ENCODE assay signal across 22 cellular contexts in genomic region chr16:7976125-7976524, GRCh38.
DNase-seq lines count a peak whose midpoint lies in the region; ATAC-seq, FAIRE-seq and TF ChIP-seq lines count a peak whose summit lies in the region.
"Had no signal": no experiment of that assay in that cellular context is flagged by ENCODE, and none has a peak within 500 bp of the region (broad histone marks: within the 10 kb centered on the region; RNA-seq: fewer than 3 reads in every experiment).

No MANE protein-coding gene starts in this region.

- POLR2A ChIA-PET in HepG2 (lab: Yijun Ruan, JAX), result no interaction called here

- H3K9ac ChIP-seq in HepG2 (ENCODE audit: insufficient read depth, low read depth, low read length) (no peak overlapping the region), kidney (ENCODE audit: low read length in 2 of 2) (no peak overlapping the region)
- H3K9ac ChIP-seq: BLaER1 treated with 17β-estradiol and CSF1 and Interleukin-3, amounts not matched to agents 10 nM and 100 nM had no signal

- TF ChIP-seq EP300 in HepG2 (IDR thresholded peaks at IDR 0.05; ENCODE audit: low read depth in 2 of 2, low read length in 2 of 2) (no peak), HepG2 (CRISPR knock-in tag; IDR thresholded peaks at IDR 0.05; ENCODE audit: borderline replicate concordance) (no peak), suprapubic skin (IDR thresholded peaks at IDR 0.05) (no peak)

- H3K36me3 ChIP-seq in HepG2 (replicated peaks in 1 of 2; ENCODE audit: control insufficient read depth in 1 of 2, insufficient read depth in 2 of 2, low read length in 2 of 2), result no peaks in the 10 kb centered on the region
- H3K36me3 ChIP-seq in right lobe of liver, result no peaks in the 10 kb centered on the region
- H3K36me3 ChIP-seq in kidney (ENCODE audit: control insufficient read depth in 1 of 2, insufficient read depth in 2 of 2, low read length in 2 of 2), result no peaks in the 10 kb centered on the region
- no peaks in the 10 kb centered on the region for H3K36me3 ChIP-seq in suprapubic skin
- H3K36me3 ChIP-seq: BLaER1 treated with 17β-estradiol and CSF1 and Interleukin-3, amounts not matched to agents 10 nM and 100 nM had no signal

- no peak overlapping the region for H3K4me2 ChIP-seq in HepG2 (ENCODE audit: low read depth, low read length)
- H3K4me2 ChIP-seq: A549; BLaER1 treated with 17β-estradiol and CSF1 and Interleukin-3, amounts not matched to agents 10 nM and 100 nM had no signal

- no TSS peak for BruUV-seq in HepG2 (replicated peaks; lab: Mats Ljungman, UMichigan)

- CTCF ChIA-PET in HepG2 (lab: Yijun Ruan, JAX; ENCODE audit: low intra/inter-chr PET ratio, low total read pairs), result no interaction called here

- WGBS in HepG2 (ENCODE audit: low lambda C conversion rate), result 41% methylated on average over 5 of the region's 5 CpGs
- WGBS in right lobe of liver (ENCODE audit: insufficient coverage, low coverage, low lambda C conversion rate, missing lambda C conversion rate), result 76% methylated on average over 5 of the region's 5 CpGs
- 66% methylated on average over 5 of the region's 5 CpGs for WGBS in suprapubic skin

- TF ChIP-seq POLR2A in HepG2 (IDR thresholded peaks at IDR 0.05; ENCODE audit: insufficient read depth in 1 of 2, low read depth in 2 of 2, low read length in 2 of 2) (no peak), right lobe of liver (IDR thresholded peaks at IDR 0.05) (no peak), suprapubic skin (IDR thresholded peaks at IDR 0.05) (no peak)

- TF ChIP-seq CTCF in HepG2 (CRISPR knock-in tag; IDR thresholded peaks at IDR 0.05) (no peak), right lobe of liver (IDR thresholded peaks at IDR 0.05) (no peak), kidney (IDR thresholded peaks at IDR 0.05; ENCODE audit: borderline replicate concordance, extremely low read depth, insufficient read depth) (no peak), suprapubic skin (IDR thresholded peaks at IDR 0.05) (no peak)

- H3K27me3 ChIP-seq in HepG2 (ENCODE audit: control insufficient read depth in 1 of 2, insufficient read depth in 2 of 2, low read length in 2 of 2) (no peaks in the 10 kb centered on the region), right lobe of liver (no peaks in the 10 kb centered on the region), suprapubic skin (no peaks in the 10 kb centered on the region)
- H3K27me3 ChIP-seq: BLaER1 treated with 17β-estradiol and CSF1 and Interleukin-3, amounts not matched to agents 10 nM and 100 nM had no signal

- H3K79me2 ChIP-seq in HepG2 (ENCODE audit: insufficient read depth, low read length), result no peaks in the 10 kb centered on the region

- H3K4me1 ChIP-seq in HepG2 (ENCODE audit: insufficient read depth, low read length) (no peaks in the 10 kb centered on the region), right lobe of liver (no peaks in the 10 kb centered on the region), kidney (ENCODE audit: control insufficient read depth in 1 of 2, insufficient read depth in 1 of 2, low read depth in 1 of 2, low read length in 2 of 2) (no peaks in the 10 kb centered on the region), suprapubic skin (no peaks in the 10 kb centered on the region)
- H3K4me1 ChIP-seq: A549; BLaER1 treated with 17β-estradiol and CSF1 and Interleukin-3, amounts not matched to agents 10 nM and 100 nM; Caco-2 had no signal

- TF ChIP-seq RAD21 in HepG2 (CRISPR knock-in tag; IDR thresholded peaks at IDR 0.05), result no peak

- no peaks in the 10 kb centered on the region for H4K20me1 ChIP-seq in HepG2 (ENCODE audit: insufficient read depth, low read length)
- H4K20me1 ChIP-seq: BLaER1 treated with 17β-estradiol and CSF1 and Interleukin-3, amounts not matched to agents 10 nM and 100 nM had no signal

- intact Hi-C loops in HepG2 (cut with micrococcal nuclease; ENCODE audit: unreplicated experiment) (no loop called here), right lobe of liver (cut with DNase I) (no loop called here), kidney (cut with DNase I) (no loop called here)

- H3K4me3 ChIP-seq in HepG2 (replicated peaks in 1 of 3; ENCODE audit: insufficient read depth in 1 of 3, low read depth in 2 of 3, low read length in 3 of 3) (no peak overlapping the region), right lobe of liver (no peak overlapping the region), kidney (ENCODE audit: low read length in 2 of 2) (no peak overlapping the region), suprapubic skin (no peak overlapping the region)
- H3K4me3 ChIP-seq: A549; BLaER1 treated with 17β-estradiol and CSF1 and Interleukin-3, amounts not matched to agents 10 nM and 100 nM; GM12878 had no signal

- ATAC-seq in HepG2 (no peak), right lobe of liver (no peak)
- ATAC-seq: A549; CD8-positive, alpha-beta T cell; GM12878 had no signal

- H2AFZ ChIP-seq in HepG2 (ENCODE audit: low read length), result no peak overlapping the region

- no peak overlapping the region for H3K27ac ChIP-seq in HepG2 (ENCODE audit: extremely low read length, insufficient read depth, low read length)
- H3K27ac ChIP-seq in right lobe of liver, result no peak overlapping the region
- no peak overlapping the region for H3K27ac ChIP-seq in kidney (ENCODE audit: low read depth in 2 of 2, low read length in 2 of 2)
- no peak overlapping the region for H3K27ac ChIP-seq in suprapubic skin
- H3K27ac ChIP-seq: 22Rv1; A549; BLaER1 treated with 17β-estradiol and CSF1 and Interleukin-3, amounts not matched to agents 10 nM and 100 nM; C4-2B had no signal

- no peak for FAIRE-seq in HepG2 (lab: Jason Lieb, UNC)
- FAIRE-seq in endometrium (lab: Jason Lieb, UNC), result peak; percentile 51
- FAIRE-seq in kidney (lab: Jason Lieb, UNC), result peak; percentile 8
- FAIRE-seq: A549, D721Med, GM12878, GM12892, GM18507 had no signal

- in situ Hi-C loops in HepG2 (cut with HindIII; ENCODE audit: extremely low pct_ligation_motif_present, low pct_unique_long_range_greater_than_20kb), result no loop called here

- DNase-seq in HepG2 (ENCODE audit: low spot score) (no peak), right lobe of liver (no peak), kidney (no peak), suprapubic skin (ENCODE audit: low spot score in 2 of 2) (no peak), Kasumi-1 (lab: John Stamatoyannopoulos, UW) (no peak), NCI-H2107 treated with DMSO at 0.1 percent for 48 hours (lab: John Stamatoyannopoulos, UW; ENCODE audit: unreplicated experiment) (no peak)
- DNase-seq: AML-193; Caco-2; Calu3; CD4-positive, alpha-beta T cell; CD8-positive, alpha-beta T cell; DMS79 treated with DMSO at 0.1 percent for 48 hours; GDM1 had no signal

- H3K9me3 ChIP-seq in HepG2 (ENCODE audit: low read length), result peaks cover 8% of the 10 kb centered on the region; the same call in 1 of the 2 replicates
- H3K9me3 ChIP-seq in right lobe of liver, result no peaks in the 10 kb centered on the region
- H3K9me3 ChIP-seq in kidney (ENCODE audit: control insufficient read depth in 1 of 2, low read length in 2 of 2), result no peaks in the 10 kb centered on the region
- H3K9me3 ChIP-seq in suprapubic skin, result no peaks in the 10 kb centered on the region
- H3K9me3 ChIP-seq: A549, Caco-2 had no signal

TF ChIP-seq in HepG2, 621 proteins besides CTCF, POLR2A, EP300 and RAD21:
- TF ChIP-seq CREB1 (IDR thresholded peaks at IDR 0.05) (peak; percentile 91), CREB1 (CRISPR knock-in tag; IDR thresholded peaks at IDR 0.05) (no peak), ZNF562 (CRISPR knock-in tag; IDR thresholded peaks at IDR 0.05; ENCODE audit: borderline replicate concordance) (no peak), NFYB (CRISPR knock-in tag; IDR thresholded peaks at IDR 0.05) (no peak), ATF7 (IDR thresholded peaks at IDR 0.05) (peak; percentile 98), ATF7 (CRISPR knock-in tag; IDR thresholded peaks at IDR 0.05) (no peak)
